In the genomic region with DNA sequence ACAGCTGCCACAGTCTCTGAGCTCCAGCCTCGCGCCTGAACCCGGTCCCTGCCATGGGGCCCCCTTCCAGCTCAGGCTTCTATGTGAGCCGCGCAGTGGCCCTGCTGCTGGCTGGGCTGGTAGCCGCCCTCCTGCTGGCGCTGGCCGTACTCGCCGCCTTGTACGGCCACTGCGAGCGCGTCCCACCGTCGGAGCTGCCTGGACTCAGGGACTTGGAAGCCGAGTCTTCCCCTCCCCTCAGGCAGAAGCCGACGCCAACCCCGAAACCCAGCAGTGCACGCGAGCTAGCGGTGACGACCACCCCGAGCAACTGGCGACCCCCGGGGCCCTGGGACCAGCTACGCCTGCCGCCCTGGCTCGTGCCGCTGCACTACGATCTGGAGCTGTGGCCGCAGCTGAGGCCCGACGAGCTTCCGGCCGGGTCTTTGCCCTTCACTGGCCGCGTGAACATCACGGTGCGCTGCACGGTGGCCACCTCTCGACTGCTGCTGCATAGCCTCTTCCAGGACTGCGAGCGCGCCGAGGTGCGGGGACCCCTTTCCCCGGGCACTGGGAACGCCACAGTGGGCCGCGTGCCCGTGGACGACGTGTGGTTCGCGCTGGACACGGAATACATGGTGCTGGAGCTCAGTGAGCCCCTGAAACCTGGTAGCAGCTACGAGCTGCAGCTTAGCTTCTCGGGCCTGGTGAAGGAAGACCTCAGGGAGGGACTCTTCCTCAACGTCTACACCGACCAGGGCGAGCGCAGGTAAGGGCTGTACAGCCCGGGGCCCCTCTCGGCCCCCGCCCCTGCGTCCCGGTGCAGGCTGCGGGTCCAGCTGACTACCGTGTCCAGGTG, we compare ENCODE assay signal across 9 cellular contexts. TPM values are rescaled to one million over a fixed set of nuclear protein-coding genes. Genes with fewer than 3 reads are reported as not detected.
DNase-seq lines count a peak whose midpoint lies in the region; TF ChIP-seq lines count a peak whose summit lies in the region.
"Had no signal": no experiment of that assay in that cellular context is flagged by ENCODE, and none has a peak within 500 bp of the region (broad histone marks: within the 10 kb centered on the region; RNA-seq: fewer than 3 reads in every experiment).

No MANE protein-coding gene starts in this region.

- H3K4me1 ChIP-seq in urinary bladder (ENCODE audit: insufficient read depth) = peaks cover 2% of the 10 kb centered on the region

- TF ChIP-seq CTCF in dorsolateral prefrontal cortex (IDR thresholded peaks at IDR 0.05 in 54 of 56, conservative IDR thresholded peaks at IDR 0.05 in 2 of 56; ENCODE audit: low read depth in 1 of 56, partially characterized antibody in 56 of 56) = no peak

- H3K4me3 Mint-ChIP-seq in activated naive CD4-positive, alpha-beta T cell treated with anti-CD3 and anti-CD28 coated beads, Interleukin-2, amount 10 ng/mL, durations not matched to agents 7 days and 5 days = no peak overlapping the region

- intact Hi-C loops in dorsolateral prefrontal cortex (cut with DNase I) = no loop called here

- H3K27me3 Mint-ChIP-seq in activated naive CD4-positive, alpha-beta T cell treated with anti-CD3 and anti-CD28 coated beads, Interleukin-2, amount 10 ng/mL, durations not matched to agents 7 days and 5 days = peaks cover 58% of the 10 kb centered on the region

- no peaks in the 10 kb centered on the region for H3K36me3 Mint-ChIP-seq in activated naive CD4-positive, alpha-beta T cell treated with anti-CD3 and anti-CD28 coated beads, Interleukin-2, amount 10 ng/mL, durations not matched to agents 7 days and 5 days
- H3K36me3 Mint-ChIP-seq: CD4-positive, alpha-beta memory T cell had no signal

- no peak overlapping the region for H3K27ac ChIP-seq in dorsolateral prefrontal cortex
- H3K27ac ChIP-seq in urinary bladder (ENCODE audit: low read depth) = no peak overlapping the region

- no peaks in the 10 kb centered on the region for H3K36me3 ChIP-seq in urinary bladder (ENCODE audit: insufficient read depth)

- H3K9me3 Mint-ChIP-seq in activated naive CD4-positive, alpha-beta T cell treated with anti-CD3 and anti-CD28 coated beads, Interleukin-2, amount 10 ng/mL, durations not matched to agents 7 days and 5 days = no peaks in the 10 kb centered on the region

- CTCF ChIA-PET in activated naive CD4-positive, alpha-beta T cell treated with anti-CD3 and anti-CD28 coated beads, Interleukin-2, amount 10 ng/mL, durations not matched to agents 7 days and 5 days (lab: Charles Lee) = no interaction called here

- H3K27ac Mint-ChIP-seq in activated naive CD4-positive, alpha-beta T cell treated with anti-CD3 and anti-CD28 coated beads, Interleukin-2, amount 10 ng/mL, durations not matched to agents 7 days and 5 days = no peak overlapping the region
- H3K27ac Mint-ChIP-seq: CD4-positive, alpha-beta memory T cell had no signal

- peak overlapping the region; percentile 3 to 70 (median 49) for H3K4me3 ChIP-seq in dorsolateral prefrontal cortex
- H3K4me3 ChIP-seq in urinary bladder (ENCODE audit: low read depth, low read length) = peak overlapping the region; percentile 38

- H3K27me3 ChIP-seq in dorsolateral prefrontal cortex = peaks cover 0 to 61% (median 48%) of the 10 kb centered on the region in 45 donors

- 3% methylated on average over 71 of the region's 71 CpGs for WGBS in urinary bladder

- H3K4me1 Mint-ChIP-seq in activated naive CD4-positive, alpha-beta T cell treated with anti-CD3 and anti-CD28 coated beads, Interleukin-2, amount 10 ng/mL, durations not matched to agents 7 days and 5 days = peaks cover 5% of the 10 kb centered on the region

- DNase-seq in activated naive CD4-positive, alpha-beta T cell treated with anti-CD3 and anti-CD28 coated beads, Interleukin-2, amount 50 U/mL, for 16 hours = peak; percentile 9
- DNase-seq in activated naive CD4-positive, alpha-beta T cell treated with anti-CD3 and anti-CD28 coated beads, Interleukin-2, amount 10 ng/mL, durations not matched to agents 7 days and 5 days = no peak
- DNase-seq in dorsolateral prefrontal cortex (no peak), lung microvascular endothelial cell (ENCODE audit: low read depth in 2 of 2) (peak; percentile 21 to 29), EL (no peak), NCI-H774 (lab: John Stamatoyannopoulos, UW) (no peak), COLO829 (ENCODE audit: low spot score) (no peak)
- DNase-seq: CD4-positive, alpha-beta memory T cell had no signal

RNA-seq across cellular contexts. Expression of a gene that starts 0.5 kb away (rescaled TPM):
- 1 to 10 TPM in 42 of 120 experiments, under 1 TPM in 77, not detected in 1; 0.18 to 4.1 (median 0.74) TPM for total RNA-seq in dorsolateral prefrontal cortex
- total RNA-seq in lung microvascular endothelial cell = under 0.01 and 0.22 TPM in 2 replicates
- 2.8 TPM for total RNA-seq in urinary bladder
- 0.27 TPM for polyA plus RNA-seq in urinary bladder
- total RNA-seq: CD4-positive, alpha-beta memory T cell had no signal
- polyA plus RNA-seq: CD4-positive, alpha-beta memory T cell had no signal

Comparison
In these comparisons a context has a peak if more than half of its experiments do, and no peak if none do; other contexts are left out.
1. DNase-seq: peak in activated naive CD4-positive, alpha-beta T cell treated with anti-CD3 and anti-CD28 coated beads, Interleukin-2, amount 50 U/mL, for 16 hours (single experiment) and lung microvascular endothelial cell (2 of 2); none in activated naive CD4-positive, alpha-beta T cell treated with anti-CD3 and anti-CD28 coated beads, Interleukin-2, amount 10 ng/mL, durations not matched to agents 7 days and 5 days (single experiment), dorsolateral prefrontal cortex (0 of 10), EL (single experiment), NCI-H774 (single experiment) and COLO829 (single experiment).